1 cellular context compared by ENCODE assay signal in the genomic region with DNA sequence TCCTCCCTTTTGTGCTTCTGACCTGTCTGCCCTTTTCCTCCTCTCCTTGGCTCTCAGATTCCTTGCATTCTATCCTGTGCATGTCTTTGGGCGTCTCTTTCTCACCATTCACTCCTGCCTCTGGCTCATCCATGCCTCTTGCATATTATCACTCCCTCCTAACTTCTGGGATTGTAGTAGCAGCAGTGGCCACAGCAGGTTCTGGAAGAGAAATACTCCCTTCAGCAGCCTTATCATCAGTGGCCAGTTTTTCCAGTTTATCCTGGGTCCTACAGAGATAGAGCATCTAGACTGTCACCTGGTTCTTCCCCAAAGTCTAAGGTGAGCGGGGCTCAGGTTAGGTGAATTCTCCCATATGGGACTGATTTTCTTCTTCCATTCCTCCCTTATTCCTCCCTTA.
TF ChIP-seq lines count a peak whose summit lies in the region.

No MANE protein-coding gene starts in this region.

TF ChIP-seq in K562, 482 proteins besides CTCF, POLR2A, EP300 and RAD21 (continued from another document):
- TF ChIP-seq, protein P1, sequence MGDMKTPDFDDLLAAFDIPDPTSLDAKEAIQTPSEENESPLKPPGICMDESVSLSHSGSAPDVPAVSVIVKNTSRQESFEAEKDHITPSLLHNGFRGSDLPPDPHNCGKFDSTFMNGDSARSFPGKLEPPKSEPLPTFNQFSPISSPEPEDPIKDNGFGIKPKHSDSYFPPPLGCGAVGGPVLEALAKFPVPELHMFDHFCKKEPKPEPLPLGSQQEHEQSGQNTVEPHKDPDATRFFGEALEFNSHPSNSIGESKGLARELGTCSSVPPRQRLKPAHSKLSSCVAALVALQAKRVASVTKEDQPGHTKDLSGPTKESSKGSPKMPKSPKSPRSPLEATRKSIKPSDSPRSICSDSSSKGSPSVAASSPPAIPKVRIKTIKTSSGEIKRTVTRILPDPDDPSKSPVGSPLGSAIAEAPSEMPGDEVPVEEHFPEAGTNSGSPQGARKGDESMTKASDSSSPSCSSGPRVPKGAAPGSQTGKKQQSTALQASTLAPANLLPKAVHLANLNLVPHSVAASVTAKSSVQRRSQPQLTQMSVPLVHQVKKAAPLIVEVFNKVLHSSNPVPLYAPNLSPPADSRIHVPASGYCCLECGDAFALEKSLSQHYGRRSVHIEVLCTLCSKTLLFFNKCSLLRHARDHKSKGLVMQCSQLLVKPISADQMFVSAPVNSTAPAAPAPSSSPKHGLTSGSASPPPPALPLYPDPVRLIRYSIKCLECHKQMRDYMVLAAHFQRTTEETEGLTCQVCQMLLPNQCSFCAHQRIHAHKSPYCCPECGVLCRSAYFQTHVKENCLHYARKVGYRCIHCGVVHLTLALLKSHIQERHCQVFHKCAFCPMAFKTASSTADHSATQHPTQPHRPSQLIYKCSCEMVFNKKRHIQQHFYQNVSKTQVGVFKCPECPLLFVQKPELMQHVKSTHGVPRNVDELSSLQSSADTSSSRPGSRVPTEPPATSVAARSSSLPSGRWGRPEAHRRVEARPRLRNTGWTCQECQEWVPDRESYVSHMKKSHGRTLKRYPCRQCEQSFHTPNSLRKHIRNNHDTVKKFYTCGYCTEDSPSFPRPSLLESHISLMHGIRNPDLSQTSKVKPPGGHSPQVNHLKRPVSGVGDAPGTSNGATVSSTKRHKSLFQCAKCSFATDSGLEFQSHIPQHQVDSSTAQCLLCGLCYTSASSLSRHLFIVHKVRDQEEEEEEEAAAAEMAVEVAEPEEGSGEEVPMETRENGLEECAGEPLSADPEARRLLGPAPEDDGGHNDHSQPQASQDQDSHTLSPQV (IDR thresholded peaks at IDR 0.05) = 0 out of 2 replicates have a peak, but pooled peaks have one; percentile 53
- peak; percentile 57 for TF ChIP-seq ZEB2 (IDR thresholded peaks at IDR 0.05)
- TF ChIP-seq, protein P2, sequence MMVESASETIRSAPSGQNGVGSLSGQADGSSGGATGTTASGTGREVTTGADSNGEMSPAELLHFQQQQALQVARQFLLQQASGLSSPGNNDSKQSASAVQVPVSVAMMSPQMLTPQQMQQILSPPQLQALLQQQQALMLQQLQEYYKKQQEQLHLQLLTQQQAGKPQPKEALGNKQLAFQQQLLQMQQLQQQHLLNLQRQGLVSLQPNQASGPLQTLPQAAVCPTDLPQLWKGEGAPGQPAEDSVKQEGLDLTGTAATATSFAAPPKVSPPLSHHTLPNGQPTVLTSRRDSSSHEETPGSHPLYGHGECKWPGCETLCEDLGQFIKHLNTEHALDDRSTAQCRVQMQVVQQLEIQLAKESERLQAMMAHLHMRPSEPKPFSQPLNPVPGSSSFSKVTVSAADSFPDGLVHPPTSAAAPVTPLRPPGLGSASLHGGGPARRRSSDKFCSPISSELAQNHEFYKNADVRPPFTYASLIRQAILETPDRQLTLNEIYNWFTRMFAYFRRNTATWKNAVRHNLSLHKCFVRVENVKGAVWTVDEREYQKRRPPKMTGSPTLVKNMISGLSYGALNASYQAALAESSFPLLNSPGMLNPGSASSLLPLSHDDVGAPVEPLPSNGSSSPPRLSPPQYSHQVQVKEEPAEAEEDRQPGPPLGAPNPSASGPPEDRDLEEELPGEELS (CRISPR knock-in tag; IDR thresholded peaks at IDR 0.05; ENCODE audit: borderline replicate concordance) = no peak
- TF ChIP-seq TEAD4 (IDR thresholded peaks at IDR 0.05; ENCODE audit: low read length) = peak; percentile 24; the same call in 1 of the 2 replicates
- TF ChIP-seq TEAD4 (CRISPR knock-in tag; IDR thresholded peaks at IDR 0.05; ENCODE audit: borderline replicate concordance) = no peak
- no peak for TF ChIP-seq ESRRA (IDR thresholded peaks at IDR 0.05; ENCODE audit: borderline replicate concordance, low read depth)
- peak; percentile 14; the same call in 1 of the 2 replicates for TF ChIP-seq NCOR1 (IDR thresholded peaks at IDR 0.05)
- TF ChIP-seq TAL1 (IDR thresholded peaks at IDR 0.05) = peak; percentile 49; the same call in 1 of the 2 replicates
- TF ChIP-seq JUND (IDR thresholded peaks at IDR 0.05; ENCODE audit: borderline replicate concordance, low read depth, low read length) = no peak
- TF ChIP-seq JUND (tag; IDR thresholded peaks at IDR 0.05; ENCODE audit: borderline replicate concordance, low read depth, low read length) = peak; percentile 30; the same call in 1 of the 3 replicates
- TF ChIP-seq ARID1B (IDR thresholded peaks at IDR 0.05) = peak; percentile 47; the same call in 1 of the 2 replicates
- TF ChIP-seq, protein P3, sequence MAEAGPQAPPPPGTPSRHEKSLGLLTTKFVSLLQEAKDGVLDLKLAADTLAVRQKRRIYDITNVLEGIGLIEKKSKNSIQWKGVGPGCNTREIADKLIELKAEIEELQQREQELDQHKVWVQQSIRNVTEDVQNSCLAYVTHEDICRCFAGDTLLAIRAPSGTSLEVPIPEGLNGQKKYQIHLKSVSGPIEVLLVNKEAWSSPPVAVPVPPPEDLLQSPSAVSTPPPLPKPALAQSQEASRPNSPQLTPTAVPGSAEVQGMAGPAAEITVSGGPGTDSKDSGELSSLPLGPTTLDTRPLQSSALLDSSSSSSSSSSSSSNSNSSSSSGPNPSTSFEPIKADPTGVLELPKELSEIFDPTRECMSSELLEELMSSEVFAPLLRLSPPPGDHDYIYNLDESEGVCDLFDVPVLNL (CRISPR knock-in tag; IDR thresholded peaks at IDR 0.05; ENCODE audit: low read depth) = no peak
- no peak for TF ChIP-seq TBL1XR1 (IDR thresholded peaks at IDR 0.05; ENCODE audit: low read length in 2 of 2)
